In genomic region chr17:4004517-4005295, GRCh38 we compare ENCODE assay signal across 8 cellular contexts. TPM values are rescaled to one million over a fixed set of nuclear protein-coding genes. Genes with fewer than 3 reads are reported as not detected.
A peak's percentile ranks its signal among the peaks of the same experiment; 100 is the strongest.
DNase-seq lines count a peak whose midpoint lies in the region; ATAC-seq and TF ChIP-seq lines count a peak whose summit lies in the region.

No MANE protein-coding gene starts in this region.

- peak overlapping the region; percentile 75 for H3K27ac ChIP-seq in HL-60 (replicated peaks)
- no peak overlapping the region for H3K27ac ChIP-seq in ascending aorta

- no peaks in the 10 kb centered on the region for H3K27me3 ChIP-seq in HL-60 (ENCODE audit: insufficient read depth, poor library complexity, severe bottlenecking)
- H3K27me3 ChIP-seq in ascending aorta: no peaks in the 10 kb centered on the region

- peaks cover 4 to 11% of the 10 kb centered on the region in 2 donors for H3K4me1 ChIP-seq in ascending aorta

- H3K4me3 ChIP-seq in HL-60 (replicated peaks; ENCODE audit: insufficient read depth, low read length) (no peak overlapping the region), ascending aorta (no peak overlapping the region)

- H3K36me3 ChIP-seq in ascending aorta: peaks cover 36 to 44% of the 10 kb centered on the region in 2 donors

- intact Hi-C loops in ascending aorta (cut with DNase I): loop anchor here (1.0 to 2.0 kb wide), 2 partner anchors 90 to 142 kb away; no protein-coding TSS in a partner anchor

- DNase-seq in AG08396 (ENCODE audit: low spot score): peak; percentile 65
- peak in 1 of 2 experiments; percentile 47 for DNase-seq in HL-60 (ENCODE audit: low read depth in 1 of 2, low spot score in 1 of 2)
- DNase-seq in T-helper 2 cell: peak; percentile 14 to 55 (median 42)
- DNase-seq in ascending aorta (ENCODE audit: low spot score in 2 of 2): peak in 1 of 2 donors; percentile 65
- peak; percentile 29 for DNase-seq in iris pigment epithelial cell (ENCODE audit: low read depth)
- peak; percentile 29 for DNase-seq in stimulated activated CD4-positive, alpha-beta T cell treated with anti-CD3 and anti-CD28 coated beads, Interleukin-2, amount 100 ng/mL, for 4 hours (ENCODE audit: low read depth)

- peak; percentile 49 for TF ChIP-seq CTCF in HL-60 (IDR thresholded peaks at IDR 0.05; ENCODE audit: insufficient read depth, low read length)
- peak; percentile 94 to 96 (median 94) for TF ChIP-seq CTCF in ascending aorta (IDR thresholded peaks at IDR 0.05)

- ATAC-seq in HG03045 (IDR thresholded peaks at IDR 0.05; ENCODE audit: unreplicated experiment) (no peak), HG02973 (IDR thresholded peaks at IDR 0.05; ENCODE audit: unreplicated experiment) (no peak)

- no peaks in the 10 kb centered on the region for H3K9me3 ChIP-seq in ascending aorta

RNA-seq across cellular contexts. Expression of gene ATP2A3, which starts 40.5 kb away (rescaled TPM):
- 27.2 TPM for total RNA-seq in ascending aorta
